Comparison of ENCODE assay signal across 17 cellular contexts in genomic region chr7:43942997-43943701, GRCh38. TPM values are rescaled to one million over a fixed set of nuclear protein-coding genes. Genes with fewer than 3 reads are reported as not detected.
A peak's percentile ranks its signal among the peaks of the same experiment; 100 is the strongest.
DNase-seq lines count a peak whose midpoint lies in the region; ATAC-seq and TF ChIP-seq lines count a peak whose summit lies in the region.
"Had no signal": no experiment of that assay in that cellular context is flagged by ENCODE, and none has a peak within 500 bp of the region (broad histone marks: within the 10 kb centered on the region; RNA-seq: fewer than 3 reads in every experiment).

No MANE protein-coding gene starts in this region.

- no peaks in the 10 kb centered on the region for H3F3A ChIP-seq in OCI-LY1 (ENCODE audit: insufficient read depth, low read length)

- no peak overlapping the region for H3K4me2 ChIP-seq in OCI-LY1 (ENCODE audit: low read length)

- no peaks in the 10 kb centered on the region for H4K20me1 ChIP-seq in OCI-LY1 (ENCODE audit: insufficient read depth, low read length)

- H3K27me3 ChIP-seq in H7 (ENCODE audit: control insufficient read depth, insufficient read depth, low read length): no peaks in the 10 kb centered on the region
- H3K27me3 ChIP-seq in OCI-LY1 (ENCODE audit: insufficient read depth, low read length): no peaks in the 10 kb centered on the region
- H3K27me3 ChIP-seq: testis had no signal

- H3K79me2 ChIP-seq in OCI-LY1 (ENCODE audit: insufficient read depth, low read length): no peaks in the 10 kb centered on the region

- H3K36me3 ChIP-seq in H7 (replicated peaks; ENCODE audit: control insufficient read depth, insufficient read depth, low read length) (no peaks in the 10 kb centered on the region), OCI-LY1 (ENCODE audit: insufficient read depth, low read length) (no peaks in the 10 kb centered on the region)

- H3K9me3 ChIP-seq in OCI-LY1 (ENCODE audit: low read length): no peaks in the 10 kb centered on the region
- H3K9me3 ChIP-seq: testis had no signal

- H3K9ac ChIP-seq in OCI-LY1 (ENCODE audit: low read length): no peak overlapping the region

- H3K4me3 Mint-ChIP-seq in CD14-positive monocyte: no peak overlapping the region
- H3K4me3 Mint-ChIP-seq: activated CD4-positive, alpha-beta T cell treated with anti-CD3 and anti-CD28 coated beads, Interleukin-2, amount 10 ng/mL, durations not matched to agents 24 days and 14 days; activated T-helper 1 cell treated with anti-CD3 and anti-CD28 coated beads, Interleukin-12 subunit alpha, Interleukin-12 subunit beta, Interleukin-2, Interleukin-4 antibody, amounts not matched to agents 30 ng/mL and 10 ng/mL and 1 ng/mL, durations not matched to agents 14 hours and 24 hours and 36 hours; nephron progenitor cell had no signal

- peaks cover 0 to 4% (median 1%) of the 10 kb centered on the region in 3 donors for H3K27me3 Mint-ChIP-seq in CD14-positive monocyte (ENCODE audit: low read depth in 3 of 3)
- H3K27me3 Mint-ChIP-seq: activated CD4-positive, alpha-beta T cell treated with anti-CD3 and anti-CD28 coated beads, Interleukin-2, amount 10 ng/mL, durations not matched to agents 24 days and 14 days; T-cell had no signal

- intact Hi-C loops in CD14-positive monocyte (cut with micrococcal nuclease): no loop called here

- H3K4me1 ChIP-seq in OCI-LY1 (ENCODE audit: insufficient read depth, low read length, severe bottlenecking): no peaks in the 10 kb centered on the region
- H3K4me1 ChIP-seq: testis had no signal

- H3K36me3 Mint-ChIP-seq in CD14-positive monocyte: peaks cover 3 to 14% of the 10 kb centered on the region in 2 donors

- peak; percentile 14 for ATAC-seq in omental fat pad (ENCODE audit: low FRiP score)
- no peak for ATAC-seq in HG03280 (IDR thresholded peaks at IDR 0.05; ENCODE audit: unreplicated experiment)
- ATAC-seq in HG03521 (IDR thresholded peaks at IDR 0.05; ENCODE audit: unreplicated experiment): no peak
- ATAC-seq: T-cell had no signal

- H2AFZ ChIP-seq in OCI-LY1 (ENCODE audit: low read length): no peak overlapping the region

- H3K27ac ChIP-seq in OCI-LY1 (ENCODE audit: low read depth, low read length, poor library complexity, severe bottlenecking): no peak overlapping the region
- H3K27ac ChIP-seq: testis had no signal

- DNase-seq in H7: peak; percentile 54
- DNase-seq in epithelial cell of esophagus (ENCODE audit: low read depth): peak; percentile 21
- DNase-seq in omental fat pad (ENCODE audit: low spot score): no peak
- DNase-seq in CD14-positive monocyte (ENCODE audit: low spot score): no peak
- DNase-seq in activated gamma-delta T cell (lab: John Stamatoyannopoulos, UW): no peak
- DNase-seq: activated CD4-positive, alpha-beta T cell treated with anti-CD3 and anti-CD28 coated beads, Interleukin-2, amount 10 ng/mL, durations not matched to agents 24 days and 14 days; aorta; effector CD8-positive, alpha-beta T cell; KBM-7; NCI-H2081 treated with DMSO at 0.1 percent for 48 hours; nephron progenitor cell; T-cell; testis had no signal

- peaks cover 0 to 2% (median 0%) of the 10 kb centered on the region in 7 donors for H3K9me3 Mint-ChIP-seq in CD14-positive monocyte
- H3K9me3 Mint-ChIP-seq: activated CD4-positive, alpha-beta T cell treated with anti-CD3 and anti-CD28 coated beads, Interleukin-2, amount 10 ng/mL, durations not matched to agents 24 days and 14 days; activated T-helper 1 cell treated with anti-CD3 and anti-CD28 coated beads, Interleukin-12 subunit alpha, Interleukin-12 subunit beta, Interleukin-2, Interleukin-4 antibody, amounts not matched to agents 30 ng/mL and 10 ng/mL and 1 ng/mL, durations not matched to agents 14 hours and 24 hours and 36 hours; nephron progenitor cell; T-cell had no signal

- no peaks in the 10 kb centered on the region for H3K4me1 Mint-ChIP-seq in CD14-positive monocyte
- H3K4me1 Mint-ChIP-seq: activated CD4-positive, alpha-beta T cell treated with anti-CD3 and anti-CD28 coated beads, Interleukin-2, amount 10 ng/mL, durations not matched to agents 24 days and 14 days; nephron progenitor cell; T-cell had no signal

- TF ChIP-seq CTCF in OCI-LY1 (IDR thresholded peaks at IDR 0.05; ENCODE audit: low read length) (peak; percentile 29; the same call in 1 of the 2 replicates), epithelial cell of esophagus (IDR thresholded peaks at IDR 0.05; ENCODE audit: insufficient read depth, low read depth, low read length, missing control alignments) (peak; percentile 31), omental fat pad (IDR thresholded peaks at IDR 0.05) (no peak), CD14-positive monocyte (IDR thresholded peaks at IDR 0.05) (no peak)

- peak overlapping the region in 1 of 7 donors; percentile 59 for H3K27ac Mint-ChIP-seq in CD14-positive monocyte
- H3K27ac Mint-ChIP-seq: activated CD4-positive, alpha-beta T cell treated with anti-CD3 and anti-CD28 coated beads, Interleukin-2, amount 10 ng/mL, durations not matched to agents 24 days and 14 days; activated T-helper 1 cell treated with anti-CD3 and anti-CD28 coated beads, Interleukin-12 subunit alpha, Interleukin-12 subunit beta, Interleukin-2, Interleukin-4 antibody, amounts not matched to agents 30 ng/mL and 10 ng/mL and 1 ng/mL, durations not matched to agents 14 hours and 24 hours and 36 hours; nephron progenitor cell; T-cell had no signal

- H3K4me3 ChIP-seq in H7 (ENCODE audit: insufficient read depth, low read depth, low read length) (no peak overlapping the region), OCI-LY1 (ENCODE audit: low read depth, low read length, poor library complexity, severe bottlenecking) (no peak overlapping the region), epithelial cell of esophagus (ENCODE audit: low read length) (no peak overlapping the region)
- H3K4me3 ChIP-seq: testis had no signal

- H3K9me2 ChIP-seq in OCI-LY1 (ENCODE audit: low read depth, low read length): no peaks in the 10 kb centered on the region

RNA-seq across cellular contexts. Expression of gene UBE2D4, which starts 16.9 kb away (rescaled TPM):
- 5.3 and 6.1 TPM in 2 replicates for total RNA-seq in H7 (2014; rRNA removed; shearing (Covaris generic))
- 10 to 100 TPM; 21.4 to 27.1 (median 24.2) TPM for total RNA-seq in omental fat pad
- 10 to 100 TPM in 1 of 2 donors, 1 to 10 TPM in 1; 8.8 to 10.9 TPM for polyA plus RNA-seq in CD14-positive monocyte

RNA-seq across cellular contexts. Expression of gene URGCP, which starts 36.8 kb away (rescaled TPM):
- total RNA-seq in H7 (2014; rRNA removed; shearing (Covaris generic)): 16.2 and 20.8 TPM in 2 replicates
- 10 to 100 TPM; 25.2 to 45.3 (median 25.6) TPM for total RNA-seq in omental fat pad
- 1 to 10 TPM; 5.9 to 6.8 TPM for polyA plus RNA-seq in CD14-positive monocyte

RNA-seq across cellular contexts. Expression of gene SPDYE1, which starts 54.5 kb away (rescaled TPM):
- not detected in 2 replicates for total RNA-seq in H7 (2014; rRNA removed; shearing (Covaris generic))
- not detected for total RNA-seq in omental fat pad
- polyA plus RNA-seq in CD14-positive monocyte: not detected
- total RNA-seq: activated CD4-positive, alpha-beta T cell treated with anti-CD3 and anti-CD28 coated beads, Interleukin-2, amount 10 ng/mL, durations not matched to agents 24 days and 14 days; activated T-helper 1 cell treated with anti-CD3 and anti-CD28 coated beads, Interleukin-12 subunit alpha, Interleukin-12 subunit beta, Interleukin-2, Interleukin-4 antibody, amounts not matched to agents 30 ng/mL and 10 ng/mL and 1 ng/mL, durations not matched to agents 14 hours and 24 hours and 36 hours; aorta; T-cell had no signal

Comparison
In these comparisons a context has a peak if more than half of its experiments do, and no peak if none do; other contexts are left out.
1. DNase-seq: peak in H7 (single experiment) and epithelial cell of esophagus (single experiment); none in omental fat pad (single experiment), CD14-positive monocyte (single experiment) and activated gamma-delta T cell (single experiment).
2. CTCF ChIP-seq: peak in OCI-LY1 (single experiment) and epithelial cell of esophagus (single experiment); none in omental fat pad (0 of 3) and CD14-positive monocyte (single experiment).